ENCODE assay signal across 2 cellular contexts in the genomic region with DNA sequence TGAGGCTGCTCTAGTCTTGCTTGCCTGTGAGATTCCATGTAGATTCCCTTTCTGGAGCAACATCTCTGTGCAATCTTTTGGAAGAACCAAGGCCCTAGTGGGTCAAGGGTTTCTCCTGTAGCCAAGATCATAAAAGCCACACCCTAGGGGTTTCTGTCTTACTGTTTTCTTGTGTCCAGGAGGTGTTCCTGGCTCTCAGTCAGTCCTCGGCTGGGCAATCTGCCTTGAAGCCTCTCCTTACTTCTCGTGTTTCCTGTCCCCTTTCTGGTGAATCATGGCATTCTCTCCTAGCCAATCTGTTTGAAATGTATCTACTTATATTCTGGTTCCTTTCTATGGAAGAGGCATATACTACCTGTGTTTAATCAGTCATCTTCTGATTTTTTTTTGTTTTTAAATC.
TF ChIP-seq lines count a peak whose summit lies in the region.

No MANE protein-coding gene starts in this region.

TF ChIP-seq in IMR-90, 13 proteins besides CTCF, POLR2A, EP300 and RAD21 (continued from another document):
- TF ChIP-seq, protein P1, sequence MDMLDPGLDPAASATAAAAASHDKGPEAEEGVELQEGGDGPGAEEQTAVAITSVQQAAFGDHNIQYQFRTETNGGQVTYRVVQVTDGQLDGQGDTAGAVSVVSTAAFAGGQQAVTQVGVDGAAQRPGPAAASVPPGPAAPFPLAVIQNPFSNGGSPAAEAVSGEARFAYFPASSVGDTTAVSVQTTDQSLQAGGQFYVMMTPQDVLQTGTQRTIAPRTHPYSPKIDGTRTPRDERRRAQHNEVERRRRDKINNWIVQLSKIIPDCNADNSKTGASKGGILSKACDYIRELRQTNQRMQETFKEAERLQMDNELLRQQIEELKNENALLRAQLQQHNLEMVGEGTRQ (IDR thresholded peaks at IDR 0.05; ENCODE audit: low read depth, low read length), result no peak
- TF ChIP-seq NFE2L2 (IDR thresholded peaks at IDR 0.05; ENCODE audit: low read depth, low read length) (no peak), RCOR1 (IDR thresholded peaks at IDR 0.05; ENCODE audit: insufficient replicate concordance, low read length) (no peak), SMC3 (IDR thresholded peaks at IDR 0.05; ENCODE audit: low read depth, low read length) (no peak), RFX5 (IDR thresholded peaks at IDR 0.05; ENCODE audit: low read depth, low read length) (no peak), CEBPB (IDR thresholded peaks at IDR 0.05; ENCODE audit: low read depth, low read length) (no peak), FOS (IDR thresholded peaks at IDR 0.05; ENCODE audit: low read depth, low read length) (no peak), CHD1 (IDR thresholded peaks at IDR 0.05; ENCODE audit: low read depth, low read length) (no peak)
- TF ChIP-seq, protein P2, sequence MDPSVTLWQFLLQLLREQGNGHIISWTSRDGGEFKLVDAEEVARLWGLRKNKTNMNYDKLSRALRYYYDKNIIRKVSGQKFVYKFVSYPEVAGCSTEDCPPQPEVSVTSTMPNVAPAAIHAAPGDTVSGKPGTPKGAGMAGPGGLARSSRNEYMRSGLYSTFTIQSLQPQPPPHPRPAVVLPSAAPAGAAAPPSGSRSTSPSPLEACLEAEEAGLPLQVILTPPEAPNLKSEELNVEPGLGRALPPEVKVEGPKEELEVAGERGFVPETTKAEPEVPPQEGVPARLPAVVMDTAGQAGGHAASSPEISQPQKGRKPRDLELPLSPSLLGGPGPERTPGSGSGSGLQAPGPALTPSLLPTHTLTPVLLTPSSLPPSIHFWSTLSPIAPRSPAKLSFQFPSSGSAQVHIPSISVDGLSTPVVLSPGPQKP (IDR thresholded peaks at IDR 0.05; ENCODE audit: borderline replicate concordance, low read depth, low read length), result no peak
TF ChIP-seq in IMR-90: peak in this region for 0.

TF ChIP-seq in HepG2, 621 proteins besides CTCF, POLR2A, EP300 and RAD21:
- no peak for TF ChIP-seq TRAFD1 (CRISPR knock-in tag; IDR thresholded peaks at IDR 0.05; ENCODE audit: borderline replicate concordance)
- no peak for TF ChIP-seq ELK4 (CRISPR knock-in tag; IDR thresholded peaks at IDR 0.05; ENCODE audit: borderline replicate concordance)
- TF ChIP-seq ATF7-NPFF (CRISPR knock-in tag; IDR thresholded peaks at IDR 0.05; ENCODE audit: low read depth), result no peak
- TF ChIP-seq HOXA9 (CRISPR knock-in tag; IDR thresholded peaks at IDR 0.05; ENCODE audit: borderline replicate concordance), result no peak
- no peak for TF ChIP-seq CBFB (CRISPR knock-in tag; IDR thresholded peaks at IDR 0.05)
- no peak for TF ChIP-seq ZNF484 (CRISPR knock-in tag; IDR thresholded peaks at IDR 0.05; ENCODE audit: borderline replicate concordance, low read depth)
- no peak for TF ChIP-seq ZNF264 (CRISPR knock-in tag; IDR thresholded peaks at IDR 0.05)
- no peak for TF ChIP-seq ZNF629 (CRISPR knock-in tag; conservative IDR thresholded peaks at IDR 0.05)
- no peak for TF ChIP-seq ZNF878 (CRISPR knock-in tag; IDR thresholded peaks at IDR 0.05)
- no peak for TF ChIP-seq ISX (CRISPR knock-in tag; conservative IDR thresholded peaks at IDR 0.05)
- TF ChIP-seq ZNF407 (CRISPR knock-in tag; IDR thresholded peaks at IDR 0.05; ENCODE audit: not compliant biosample characterization), result no peak
- TF ChIP-seq NPAS2 (CRISPR knock-in tag; IDR thresholded peaks at IDR 0.05; ENCODE audit: borderline replicate concordance), result no peak
- TF ChIP-seq CERS6 (CRISPR knock-in tag; IDR thresholded peaks at IDR 0.05), result no peak
- no peak for TF ChIP-seq NCOR1 (IDR thresholded peaks at IDR 0.05; ENCODE audit: borderline replicate concordance, low read length)
- no peak for TF ChIP-seq LCORL (IDR thresholded peaks at IDR 0.05)
- TF ChIP-seq LCORL (CRISPR knock-in tag; IDR thresholded peaks at IDR 0.05), result no peak
- TF ChIP-seq PCBP1 (IDR thresholded peaks at IDR 0.05; ENCODE audit: borderline replicate concordance, low read depth, low read length), result no peak
